1 cellular context compared by ENCODE assay signal in genomic region chr9:93427655-93428379, GRCh38.
TF ChIP-seq lines count a peak whose summit lies in the region.

No MANE protein-coding gene starts in this region.

TF ChIP-seq in GM23338, 12 proteins besides CTCF, POLR2A, EP300 and RAD21 (continued from another document):
- TF ChIP-seq ZNF462 (CRISPR knock-in tag; IDR thresholded peaks at IDR 0.05) (no peak), REST (IDR thresholded peaks at IDR 0.05; ENCODE audit: unreplicated experiment) (no peak)
